ENCODE assay signal across 2 cellular contexts in the genomic region with DNA sequence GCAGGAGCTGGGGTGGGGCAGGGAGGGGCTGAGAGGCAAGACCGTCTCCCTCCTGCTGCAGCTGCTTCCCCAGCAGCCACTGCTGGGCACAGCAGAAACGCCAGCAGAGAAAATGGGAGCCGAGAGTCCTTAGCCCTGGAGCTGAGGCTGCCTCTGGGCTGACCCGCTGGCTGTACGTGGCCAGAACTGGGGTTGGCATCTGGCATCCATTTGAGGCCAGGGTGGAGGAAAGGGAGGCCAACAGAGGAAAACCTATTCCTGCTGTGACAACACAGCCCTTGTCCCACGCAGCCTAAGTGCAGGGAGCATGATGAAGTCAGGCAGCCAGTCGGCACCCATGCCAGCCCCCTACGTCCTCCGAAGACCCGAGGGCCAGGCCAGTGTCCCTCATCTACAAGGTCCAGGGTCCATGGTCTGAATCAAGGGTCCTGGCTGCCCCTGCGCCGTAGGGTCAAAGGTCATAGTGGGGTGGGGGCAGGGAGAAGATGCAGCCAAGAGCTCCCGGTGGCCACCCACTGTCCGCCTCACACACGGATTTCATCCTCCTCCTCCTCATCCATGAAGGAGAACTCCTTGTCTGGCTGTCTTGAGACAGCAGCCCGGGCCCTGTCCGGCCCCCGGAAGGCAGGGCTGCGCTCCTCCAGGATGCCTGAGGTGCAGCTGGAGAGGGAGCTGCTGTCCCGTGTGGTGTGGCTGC.
TF ChIP-seq lines count a peak whose summit lies in the region.

No MANE protein-coding gene starts in this region.

TF ChIP-seq in IMR-90, 13 proteins besides CTCF, POLR2A, EP300 and RAD21:
- no peak for TF ChIP-seq FOS (IDR thresholded peaks at IDR 0.05; ENCODE audit: low read depth, low read length)
- TF ChIP-seq CHD1 (IDR thresholded peaks at IDR 0.05; ENCODE audit: low read depth, low read length), result no peak
- TF ChIP-seq BHLHE40 (IDR thresholded peaks at IDR 0.05; ENCODE audit: low read depth, low read length), result no peak
- no peak for TF ChIP-seq RFX5 (IDR thresholded peaks at IDR 0.05; ENCODE audit: low read depth, low read length)
- TF ChIP-seq MAZ (IDR thresholded peaks at IDR 0.05; ENCODE audit: borderline replicate concordance, low read depth, low read length), result no peak
- TF ChIP-seq MXI1 (IDR thresholded peaks at IDR 0.05; ENCODE audit: borderline replicate concordance, low read depth, low read length), result no peak
- TF ChIP-seq, protein P1, sequence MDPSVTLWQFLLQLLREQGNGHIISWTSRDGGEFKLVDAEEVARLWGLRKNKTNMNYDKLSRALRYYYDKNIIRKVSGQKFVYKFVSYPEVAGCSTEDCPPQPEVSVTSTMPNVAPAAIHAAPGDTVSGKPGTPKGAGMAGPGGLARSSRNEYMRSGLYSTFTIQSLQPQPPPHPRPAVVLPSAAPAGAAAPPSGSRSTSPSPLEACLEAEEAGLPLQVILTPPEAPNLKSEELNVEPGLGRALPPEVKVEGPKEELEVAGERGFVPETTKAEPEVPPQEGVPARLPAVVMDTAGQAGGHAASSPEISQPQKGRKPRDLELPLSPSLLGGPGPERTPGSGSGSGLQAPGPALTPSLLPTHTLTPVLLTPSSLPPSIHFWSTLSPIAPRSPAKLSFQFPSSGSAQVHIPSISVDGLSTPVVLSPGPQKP (IDR thresholded peaks at IDR 0.05; ENCODE audit: borderline replicate concordance, low read depth, low read length), result no peak
- TF ChIP-seq SMC3 (IDR thresholded peaks at IDR 0.05; ENCODE audit: low read depth, low read length), result no peak
- no peak for TF ChIP-seq RCOR1 (IDR thresholded peaks at IDR 0.05; ENCODE audit: insufficient replicate concordance, low read length)
- TF ChIP-seq NFE2L2 (IDR thresholded peaks at IDR 0.05; ENCODE audit: low read depth, low read length), result no peak
- no peak for TF ChIP-seq CEBPB (IDR thresholded peaks at IDR 0.05; ENCODE audit: low read depth, low read length)
- TF ChIP-seq, protein P2, sequence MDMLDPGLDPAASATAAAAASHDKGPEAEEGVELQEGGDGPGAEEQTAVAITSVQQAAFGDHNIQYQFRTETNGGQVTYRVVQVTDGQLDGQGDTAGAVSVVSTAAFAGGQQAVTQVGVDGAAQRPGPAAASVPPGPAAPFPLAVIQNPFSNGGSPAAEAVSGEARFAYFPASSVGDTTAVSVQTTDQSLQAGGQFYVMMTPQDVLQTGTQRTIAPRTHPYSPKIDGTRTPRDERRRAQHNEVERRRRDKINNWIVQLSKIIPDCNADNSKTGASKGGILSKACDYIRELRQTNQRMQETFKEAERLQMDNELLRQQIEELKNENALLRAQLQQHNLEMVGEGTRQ (IDR thresholded peaks at IDR 0.05; ENCODE audit: low read depth, low read length), result no peak
- TF ChIP-seq MAFK (IDR thresholded peaks at IDR 0.05; ENCODE audit: low read depth, low read length), result no peak

TF ChIP-seq in K562, 482 proteins besides CTCF, POLR2A, EP300 and RAD21:
- TF ChIP-seq NR2C2 (CRISPR knock-in tag; IDR thresholded peaks at IDR 0.05) (peak; percentile 52; the same call in 1 of the 2 replicates), NR2C2 (tag; IDR thresholded peaks at IDR 0.05) (peak; percentile 49; the same call in 1 of the 2 replicates), ZNF239 (CRISPR knock-in tag; IDR thresholded peaks at IDR 0.05) (no peak), NFIX (CRISPR knock-in tag; IDR thresholded peaks at IDR 0.05; ENCODE audit: low read depth) (no peak), NR2C1 (IDR thresholded peaks at IDR 0.05) (peak; percentile 67), NR2C1 (tag; IDR thresholded peaks at IDR 0.05) (peak; percentile 81), GABPB1 (CRISPR knock-in tag; IDR thresholded peaks at IDR 0.05) (no peak)
- TF ChIP-seq, protein P3, sequence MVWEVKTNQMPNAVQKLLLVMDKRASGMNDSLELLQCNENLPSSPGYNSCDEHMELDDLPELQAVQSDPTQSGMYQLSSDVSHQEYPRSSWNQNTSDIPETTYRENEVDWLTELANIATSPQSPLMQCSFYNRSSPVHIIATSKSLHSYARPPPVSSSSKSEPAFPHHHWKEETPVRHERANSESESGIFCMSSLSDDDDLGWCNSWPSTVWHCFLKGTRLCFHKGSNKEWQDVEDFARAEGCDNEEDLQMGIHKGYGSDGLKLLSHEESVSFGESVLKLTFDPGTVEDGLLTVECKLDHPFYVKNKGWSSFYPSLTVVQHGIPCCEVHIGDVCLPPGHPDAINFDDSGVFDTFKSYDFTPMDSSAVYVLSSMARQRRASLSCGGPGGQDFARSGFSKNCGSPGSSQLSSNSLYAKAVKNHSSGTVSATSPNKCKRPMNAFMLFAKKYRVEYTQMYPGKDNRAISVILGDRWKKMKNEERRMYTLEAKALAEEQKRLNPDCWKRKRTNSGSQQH (CRISPR knock-in tag; IDR thresholded peaks at IDR 0.05), result no peak
- TF ChIP-seq, protein P4, sequence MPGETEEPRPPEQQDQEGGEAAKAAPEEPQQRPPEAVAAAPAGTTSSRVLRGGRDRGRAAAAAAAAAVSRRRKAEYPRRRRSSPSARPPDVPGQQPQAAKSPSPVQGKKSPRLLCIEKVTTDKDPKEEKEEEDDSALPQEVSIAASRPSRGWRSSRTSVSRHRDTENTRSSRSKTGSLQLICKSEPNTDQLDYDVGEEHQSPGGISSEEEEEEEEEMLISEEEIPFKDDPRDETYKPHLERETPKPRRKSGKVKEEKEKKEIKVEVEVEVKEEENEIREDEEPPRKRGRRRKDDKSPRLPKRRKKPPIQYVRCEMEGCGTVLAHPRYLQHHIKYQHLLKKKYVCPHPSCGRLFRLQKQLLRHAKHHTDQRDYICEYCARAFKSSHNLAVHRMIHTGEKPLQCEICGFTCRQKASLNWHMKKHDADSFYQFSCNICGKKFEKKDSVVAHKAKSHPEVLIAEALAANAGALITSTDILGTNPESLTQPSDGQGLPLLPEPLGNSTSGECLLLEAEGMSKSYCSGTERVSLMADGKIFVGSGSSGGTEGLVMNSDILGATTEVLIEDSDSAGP (CRISPR knock-in tag; IDR thresholded peaks at IDR 0.05), result no peak
